ENCODE assay signal across 16 cellular contexts in the genomic region with DNA sequence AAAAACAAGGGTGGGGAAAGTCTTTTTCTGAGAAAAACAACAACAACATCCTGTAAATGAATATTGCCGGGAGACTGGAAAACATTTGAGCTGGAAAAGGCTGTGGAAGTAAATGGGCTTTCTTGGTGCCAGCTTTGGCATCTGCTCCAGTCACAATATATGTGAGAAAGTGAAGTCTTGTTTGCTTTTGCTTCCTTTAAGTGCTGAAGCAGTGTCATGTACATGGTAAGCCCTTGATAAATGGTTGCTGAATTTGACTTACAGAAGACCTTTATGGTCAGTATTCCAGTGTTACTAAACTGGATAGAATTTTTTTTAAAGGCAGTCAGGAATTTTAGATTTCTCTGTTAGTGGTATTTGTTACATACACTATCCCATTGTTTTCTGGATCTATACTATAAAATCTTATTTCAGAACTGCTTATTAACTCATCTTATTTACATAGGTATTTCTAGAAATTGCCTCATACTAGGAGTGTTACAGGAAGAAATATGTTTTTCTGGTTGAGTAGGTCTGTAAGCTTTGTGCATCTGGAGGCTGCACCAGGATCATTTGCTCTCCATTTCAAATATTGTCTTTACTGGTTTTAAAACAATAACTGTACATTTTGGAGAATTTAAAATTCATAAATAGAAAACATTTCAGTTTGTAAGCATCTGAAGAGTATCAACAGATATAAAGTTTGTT.
DNase-seq lines count a peak whose midpoint lies in the region; ATAC-seq and TF ChIP-seq lines count a peak whose summit lies in the region.
"Had no signal": no experiment of that assay in that cellular context is flagged by ENCODE, and none has a peak within 500 bp of the region (broad histone marks: within the 10 kb centered on the region; RNA-seq: fewer than 3 reads in every experiment).

No MANE protein-coding gene starts in this region.

- ATAC-seq in foreskin keratinocyte (no peak), HG02973 (IDR thresholded peaks at IDR 0.05; ENCODE audit: unreplicated experiment) (no peak)
- ATAC-seq: GM23338 had no signal

- no peaks in the 10 kb centered on the region for H4K20me1 ChIP-seq in KMS-11 (ENCODE audit: insufficient read depth)

- no peaks in the 10 kb centered on the region for H3K79me2 ChIP-seq in KMS-11 (ENCODE audit: insufficient read depth, low read depth)

- POLR2A ChIA-PET in HEK293T (lab: Yijun Ruan, JAX): no interaction called here

- H3K36me3 ChIP-seq in KMS-11 (ENCODE audit: insufficient read depth): no peaks in the 10 kb centered on the region
- no peaks in the 10 kb centered on the region for H3K36me3 ChIP-seq in adipocyte (ENCODE audit: control insufficient read depth, insufficient read depth, low read length, severe bottlenecking)

- no peak overlapping the region for H2AFZ ChIP-seq in KMS-11 (ENCODE audit: low read depth)
- H2AFZ ChIP-seq: GM23338 had no signal

- H3K9me3 ChIP-seq in adipocyte (ENCODE audit: control insufficient read depth, low read length): no peaks in the 10 kb centered on the region

- H3K9ac ChIP-seq in KMS-11 (no peak overlapping the region), adipocyte (ENCODE audit: low read length) (no peak overlapping the region)

- H3K27me3 ChIP-seq in KMS-11 (ENCODE audit: insufficient read depth, low read depth) (no peaks in the 10 kb centered on the region), adipocyte (replicated peaks; ENCODE audit: control insufficient read depth, insufficient read depth, low read length) (no peaks in the 10 kb centered on the region), foreskin keratinocyte (no peaks in the 10 kb centered on the region)

- TF ChIP-seq CTCF in KMS-11 (conservative IDR thresholded peaks at IDR 0.05; ENCODE audit: low read depth, low read length) (no peak), foreskin keratinocyte (conservative IDR thresholded peaks at IDR 0.05) (no peak)

- peak; percentile 74 for DNase-seq in DMS53 (lab: John Stamatoyannopoulos, UW)
- DNase-seq in adipocyte (ENCODE audit: low read depth): peak; percentile 17
- DNase-seq in foreskin keratinocyte: peak; percentile 10
- DNase-seq in HEK293T (ENCODE audit: extremely low spot score): no peak
- no peak for DNase-seq in HT-29 (ENCODE audit: low spot score)
- DNase-seq: CD8-positive, alpha-beta memory T cell; EL; KG1; MM.1S; NCI-H1105 treated with DMSO at 0.1 percent for 48 hours; NCI-H2029; NK-92 treated with Interleukin-12 subunit alpha and Interleukin-12 subunit beta, amount 100 ng/mL, for 24 hours; T-helper 1 cell had no signal

- peaks cover 13% of the 10 kb centered on the region for H3K4me1 ChIP-seq in KMS-11 (ENCODE audit: low read depth, poor library complexity, severe bottlenecking)
- H3K4me1 ChIP-seq in adipocyte (ENCODE audit: control insufficient read depth, insufficient read depth, low read length): no peaks in the 10 kb centered on the region
- H3K4me1 ChIP-seq in foreskin keratinocyte: no peaks in the 10 kb centered on the region

- CTCF ChIA-PET in HEK293T (lab: Yijun Ruan, JAX): no interaction called here

- H3K4me3 ChIP-seq in KMS-11 (IDR thresholded peaks at IDR 0.05; ENCODE audit: insufficient read depth, low read depth, low read length) (no peak overlapping the region), adipocyte (ENCODE audit: low read length) (no peak overlapping the region)
- H3K4me3 ChIP-seq: GM23338 had no signal

- 0 out of 2 replicates have a peak overlapping the region, but pooled peaks have one; percentile 4 for H3K4me2 ChIP-seq in KMS-11
- H3K4me2 ChIP-seq: GM23338 had no signal

- H3K27ac ChIP-seq in KMS-11 (no peak overlapping the region), foreskin keratinocyte (no peak overlapping the region)

TF ChIP-seq in HEK293T, 16 proteins besides CTCF, POLR2A, EP300 and RAD21:
- no peak for TF ChIP-seq SP1 (IDR thresholded peaks at IDR 0.05)
- no peak for TF ChIP-seq L3MBTL2 (conservative IDR thresholded peaks at IDR 0.05)
- no peak for TF ChIP-seq ARNT (IDR thresholded peaks at IDR 0.05)
- TF ChIP-seq BHLHE40 (IDR thresholded peaks at IDR 0.05; ENCODE audit: borderline replicate concordance): no peak
- no peak for TF ChIP-seq SUZ12 (IDR thresholded peaks at IDR 0.05)

Comparison
In these comparisons a context has a peak if more than half of its experiments do, and no peak if none do; other contexts are left out.
1. DNase-seq: peak in DMS53 (single experiment), adipocyte (single experiment) and foreskin keratinocyte (2 of 2); none in HEK293T (single experiment) and HT-29 (single experiment).